18 cellular contexts compared by ENCODE assay signal in the genomic region with DNA sequence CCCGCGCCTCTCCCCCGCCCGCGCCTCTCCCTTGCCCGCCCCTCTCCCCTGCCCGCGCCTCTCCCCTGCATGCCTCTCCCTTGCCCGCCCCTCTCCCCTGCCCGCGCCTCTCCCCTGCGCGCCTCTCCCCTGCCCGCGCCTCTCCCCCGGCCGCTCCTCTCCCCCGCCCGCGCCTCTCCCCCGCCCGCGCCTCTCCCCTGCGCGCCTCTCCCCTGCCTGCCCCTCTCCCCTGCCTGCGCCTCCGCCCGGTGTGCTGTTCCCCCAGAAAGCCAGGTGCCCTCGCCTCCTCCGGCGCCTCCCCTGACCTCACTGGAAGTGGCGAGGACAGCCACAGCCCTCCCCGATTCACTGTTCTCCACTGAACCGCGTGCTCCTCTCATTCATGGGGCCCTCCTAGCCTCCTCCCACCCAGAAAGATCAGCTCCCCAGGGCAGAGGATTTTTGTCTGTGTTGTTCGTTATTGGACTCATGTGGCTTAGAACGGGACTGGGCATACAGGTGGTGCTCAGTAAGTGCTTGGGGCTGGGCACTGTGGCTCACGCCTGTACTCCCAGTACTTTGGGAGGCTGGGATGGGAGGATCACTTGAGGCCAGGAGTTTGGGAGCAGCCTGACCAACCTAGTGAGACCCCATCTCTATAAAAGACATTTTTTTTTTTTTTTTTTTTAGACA. TPM values are rescaled to one million over a fixed set of nuclear protein-coding genes. Genes with fewer than 3 reads are reported as not detected.
A peak's percentile ranks its signal among the peaks of the same experiment; 100 is the strongest.
DNase-seq lines count a peak whose midpoint lies in the region; ATAC-seq and TF ChIP-seq lines count a peak whose summit lies in the region.
"Had no signal": no experiment of that assay in that cellular context is flagged by ENCODE, and none has a peak within 500 bp of the region (broad histone marks: within the 10 kb centered on the region; RNA-seq: fewer than 3 reads in every experiment).

No MANE protein-coding gene starts in this region.

- TF ChIP-seq POLR2A in IMR-90 (IDR thresholded peaks at IDR 0.05; ENCODE audit: low read depth, low read length), result no peak

- no peak for TF ChIP-seq CTCF in IMR-90 (conservative IDR thresholded peaks at IDR 0.05; ENCODE audit: low read depth, low read length)
- TF ChIP-seq CTCF in nephron progenitor cell (IDR thresholded peaks at IDR 0.05), result no peak

- dilution Hi-C loops in IMR-90 (cut with HindIII; ENCODE audit: low sequenced_read_pairs, unreplicated experiment), result no loop called here

- H3K27me3 Mint-ChIP-seq in nephron progenitor cell (ENCODE audit: low read depth, poor library complexity), result peaks cover 46% of the 10 kb centered on the region

- H3K4me1 Mint-ChIP-seq in nephron progenitor cell, result peaks cover 33% of the 10 kb centered on the region
- H3K4me1 Mint-ChIP-seq: natural killer cell had no signal

- intact Hi-C loops in IMR-90 (cut with micrococcal nuclease), result no loop called here

- no peak overlapping the region for H4K91ac ChIP-seq in IMR-90 (ENCODE audit: insufficient read depth, low read depth, low read length)

- H3K27ac ChIP-seq in IMR-90 (ENCODE audit: insufficient read depth, low read length), result no peak overlapping the region
- H3K27ac ChIP-seq: left ventricle myocardium inferior had no signal

- POLR2A ChIA-PET in IMR-90 (lab: Charles Lee; ENCODE audit: unreplicated experiment), result no interaction called here

- WGBS in IMR-90 (ENCODE audit: extremely low coverage in 2 of 2, insufficient read length in 1 of 2), 2 experiments, result no CpG with 5 or more reads among the region's 38 CpGs

- peaks cover 2% of the 10 kb centered on the region; the same call in 1 of the 2 replicates for H3K4me1 ChIP-seq in IMR-90 (ENCODE audit: control insufficient read depth, insufficient read depth, low read length)

- H2BK120ac ChIP-seq in IMR-90 (ENCODE audit: low read depth, low read length), result no peak overlapping the region; the same call in 1 of the 2 replicates

- DNase-seq in NCI-H2227 treated with DMSO at 0.1 percent for 48 hours (lab: John Stamatoyannopoulos, UW), result peak; percentile 9
- no peak for DNase-seq in NCI-H2227 (lab: John Stamatoyannopoulos, UW; ENCODE audit: unreplicated experiment)
- DNase-seq in IMR-90, result no peak
- DNase-seq in amniotic epithelial cell (ENCODE audit: low read depth), result peak; percentile 24
- DNase-seq in nephron progenitor cell, result no peak
- no peak for DNase-seq in ACHN
- DNase-seq: activated CD8-positive, alpha-beta memory T cell treated with anti-CD3 and anti-CD28 coated beads, Interleukin-2, amount 50 U/mL, for 48 hours; activated naive CD4-positive, alpha-beta T cell treated with anti-CD3 and anti-CD28 coated beads for 36 hours; effector CD4-positive, alpha-beta T cell; GF-D8; left ventricle myocardium inferior; natural killer cell; PC-3; SW 1271 had no signal

- in situ Hi-C loops in IMR-90 (cut with MboI; ENCODE audit: low sequenced_read_pairs) (no loop called here), ACHN (cut with HindIII; ENCODE audit: low pct_ligation_motif_present, low pct_unique_long_range_greater_than_20kb, low sequenced_read_pairs) (no loop called here)

- no peak overlapping the region for H3K14ac ChIP-seq in IMR-90 (replicated peaks; ENCODE audit: low read depth, low read length)

- no peaks in the 10 kb centered on the region for H3K9me1 ChIP-seq in IMR-90 (ENCODE audit: insufficient read depth, low read length)

- H3K4me3 Mint-ChIP-seq in nephron progenitor cell, result peak overlapping the region; percentile 54
- H3K4me3 Mint-ChIP-seq: activated naive CD4-positive, alpha-beta T cell treated with anti-CD3 and anti-CD28 coated beads for 36 hours; natural killer cell had no signal

- no peak overlapping the region for H2BK15ac ChIP-seq in IMR-90 (ENCODE audit: low read depth, low read length)

- H3K9ac ChIP-seq in IMR-90 (ENCODE audit: low read depth, low read length), result no peak overlapping the region

- no peak overlapping the region for H3K4ac ChIP-seq in IMR-90 (ENCODE audit: low read depth, low read length)

- H4K5ac ChIP-seq in IMR-90 (ENCODE audit: low read depth, low read length), result no peak overlapping the region

- H3K9me3 Mint-ChIP-seq in nephron progenitor cell, result no peaks in the 10 kb centered on the region
- H3K9me3 Mint-ChIP-seq: activated naive CD4-positive, alpha-beta T cell treated with anti-CD3 and anti-CD28 coated beads for 36 hours; natural killer cell had no signal

- H2BK5ac ChIP-seq in IMR-90 (ENCODE audit: low read depth, low read length, poor library complexity, severe bottlenecking), result no peak overlapping the region

- H2AK9ac ChIP-seq in IMR-90 (replicated peaks; ENCODE audit: low read depth, low read length, poor library complexity), result peak overlapping the region; percentile 61

- no peaks in the 10 kb centered on the region; the same call in 1 of the 2 replicates for H4K20me1 ChIP-seq in IMR-90 (ENCODE audit: insufficient read depth, low read length)

- no peaks in the 10 kb centered on the region for H3K36me3 Mint-ChIP-seq in nephron progenitor cell (ENCODE audit: low read depth)
- H3K36me3 Mint-ChIP-seq: natural killer cell had no signal

- TF ChIP-seq RAD21 in IMR-90 (IDR thresholded peaks at IDR 0.05; ENCODE audit: low read length), result no peak

- no peaks in the 10 kb centered on the region for H3K9me3 ChIP-seq in IMR-90 (ENCODE audit: control insufficient read depth, insufficient read depth, low read length)
- H3K9me3 ChIP-seq: left ventricle myocardium inferior had no signal

- H3K36me3 ChIP-seq in IMR-90 (ENCODE audit: control insufficient read depth, insufficient read depth, low read length), result no peaks in the 10 kb centered on the region
- H3K36me3 ChIP-seq: left ventricle myocardium inferior had no signal

- H2AK5ac ChIP-seq in IMR-90 (ENCODE audit: low read depth, low read length), result peak overlapping the region; percentile 8; the same call in 1 of the 2 replicates

- no TSS peak for BruUV-seq in IMR-90 (replicated peaks; lab: Mats Ljungman, UMichigan)

- no peak overlapping the region for H3K4me3 ChIP-seq in IMR-90 (ENCODE audit: insufficient read depth, low read depth, low read length)

- H3K27me3 ChIP-seq in IMR-90 (ENCODE audit: control insufficient read depth, insufficient read depth, low read length), result peaks cover 20% of the 10 kb centered on the region

- H2BK20ac ChIP-seq in IMR-90 (ENCODE audit: low read depth, low read length), result no peak overlapping the region

- ATAC-seq in IMR-90 (ENCODE audit: low read depth) (no peak), GM18858 (IDR thresholded peaks at IDR 0.05; ENCODE audit: unreplicated experiment) (no peak), GM21576 (IDR thresholded peaks at IDR 0.05; ENCODE audit: unreplicated experiment) (no peak)

- no peak overlapping the region for H3K27ac Mint-ChIP-seq in nephron progenitor cell
- H3K27ac Mint-ChIP-seq: activated naive CD4-positive, alpha-beta T cell treated with anti-CD3 and anti-CD28 coated beads for 36 hours; natural killer cell had no signal

- H3K18ac ChIP-seq in IMR-90 (ENCODE audit: low read depth, low read length), result no peak overlapping the region

- H2AFZ ChIP-seq in IMR-90 (replicated peaks; ENCODE audit: low read length, poor library complexity), result peak overlapping the region; percentile 33

- no peak overlapping the region for H3K23ac ChIP-seq in IMR-90 (ENCODE audit: low read depth, low read length)

- H3K4me2 ChIP-seq in IMR-90 (ENCODE audit: low read depth, low read length), result no peak overlapping the region

- no peak overlapping the region for H3K56ac ChIP-seq in IMR-90 (ENCODE audit: extremely low read depth, insufficient read depth, low read length)

- no peak overlapping the region for H4K8ac ChIP-seq in IMR-90 (ENCODE audit: low read depth in 2 of 2, low read length in 2 of 2)

- no peaks in the 10 kb centered on the region for H3K79me1 ChIP-seq in IMR-90 (ENCODE audit: low read depth in 1 of 2, low read length in 2 of 2)

- CTCF ChIA-PET in IMR-90 (lab: Yijun Ruan, JAX), result interaction anchor here (0.7 kb wide), 1 partner anchor 19 kb away, joined by 9 read pairs; no protein-coding TSS in a partner anchor

TF ChIP-seq in IMR-90, 13 proteins besides CTCF, POLR2A, EP300 and RAD21 (continues in another document):
- TF ChIP-seq CHD1 (IDR thresholded peaks at IDR 0.05; ENCODE audit: low read depth, low read length) (no peak), ELK1 (IDR thresholded peaks at IDR 0.05; ENCODE audit: borderline replicate concordance, low read depth, low read length) (no peak), CEBPB (IDR thresholded peaks at IDR 0.05; ENCODE audit: low read depth, low read length) (no peak), BHLHE40 (IDR thresholded peaks at IDR 0.05; ENCODE audit: low read depth, low read length) (no peak), RFX5 (IDR thresholded peaks at IDR 0.05; ENCODE audit: low read depth, low read length) (no peak)

RNA-seq across cellular contexts. Expression of gene PRTN3, which starts 3.6 kb away (rescaled TPM):
- not detected in 2 replicates for total RNA-seq in IMR-90 (2012; rRNA removed)
- polyA plus RNA-seq in IMR-90 (2012; rRNA removed), result not detected in 2 replicates
- polyA plus RNA-seq in IMR-90 (2012; cell fraction: cytosol; rRNA removed), result not detected in 2 replicates
- polyA plus RNA-seq in IMR-90 (2012; cell fraction: nucleus; rRNA removed; ENCODE audit: low replicate concordance), result not detected in 2 replicates
- total RNA-seq: activated naive CD4-positive, alpha-beta T cell treated with anti-CD3 and anti-CD28 coated beads for 36 hours; HT1080; left ventricle myocardium inferior had no signal

RNA-seq across cellular contexts. Expression of gene ELANE, which starts 7.7 kb away (rescaled TPM):
- not detected in 2 replicates for total RNA-seq in IMR-90 (2012; rRNA removed)
- polyA plus RNA-seq in IMR-90 (2012; rRNA removed), result 0.24 and 0.27 TPM in 2 replicates
- polyA plus RNA-seq in IMR-90 (2012; cell fraction: cytosol; rRNA removed), result 0.10 and 0.21 TPM in 2 replicates
- 1.5 and 1.6 TPM in 2 replicates for polyA plus RNA-seq in IMR-90 (2012; cell fraction: nucleus; rRNA removed; ENCODE audit: low replicate concordance)
- total RNA-seq: activated naive CD4-positive, alpha-beta T cell treated with anti-CD3 and anti-CD28 coated beads for 36 hours; HT1080; NCI-H460; PC-3 had no signal

RNA-seq across cellular contexts. Expression of gene CFD, which starts 15.0 kb away (rescaled TPM):
- total RNA-seq in IMR-90 (2012; rRNA removed), result 1.1 and 1.4 TPM in 2 replicates
- 2.8 and 3.8 TPM in 2 replicates for polyA plus RNA-seq in IMR-90 (2012; rRNA removed)
- polyA plus RNA-seq in IMR-90 (2012; cell fraction: cytosol; rRNA removed), result 5.2 and 11.5 TPM in 2 replicates
- polyA plus RNA-seq in IMR-90 (2012; cell fraction: nucleus; rRNA removed; ENCODE audit: low replicate concordance), result 1.6 and 5.5 TPM in 2 replicates
- total RNA-seq: HT1080 had no signal

RNA-seq across cellular contexts. Expression of gene AZU1, which starts 16.8 kb away (rescaled TPM):
- total RNA-seq in IMR-90 (2012; rRNA removed), result not detected in 2 replicates
- polyA plus RNA-seq in IMR-90 (2012; rRNA removed), result 0.12 TPM in 1 of 2 replicates, not detected in the other
- 0.04 TPM in 1 of 2 replicates, not detected in the other for polyA plus RNA-seq in IMR-90 (2012; cell fraction: cytosol; rRNA removed)
- polyA plus RNA-seq in IMR-90 (2012; cell fraction: nucleus; rRNA removed; ENCODE audit: low replicate concordance), result 2.3 and 4.0 TPM in 2 replicates
- total RNA-seq: activated naive CD4-positive, alpha-beta T cell treated with anti-CD3 and anti-CD28 coated beads for 36 hours; HT1080; left ventricle myocardium inferior; PC-3 had no signal

RNA-seq across cellular contexts. Expression of gene PLPPR3, which starts 22.7 kb away (rescaled TPM):
- 0.36 and 0.56 TPM in 2 replicates for total RNA-seq in IMR-90 (2012; rRNA removed)
- 1.2 and 2.0 TPM in 2 replicates for polyA plus RNA-seq in IMR-90 (2012; rRNA removed)
- polyA plus RNA-seq in IMR-90 (2012; cell fraction: cytosol; rRNA removed), result 1.0 and 4.3 TPM in 2 replicates
- 1.4 and 3.6 TPM in 2 replicates for polyA plus RNA-seq in IMR-90 (2012; cell fraction: nucleus; rRNA removed; ENCODE audit: low replicate concordance)
- total RNA-seq: activated naive CD4-positive, alpha-beta T cell treated with anti-CD3 and anti-CD28 coated beads for 36 hours; HT1080; left ventricle myocardium inferior; natural killer cell; PC-3 had no signal

Comparison
In these comparisons a context has a peak if more than half of its experiments do, and no peak if none do; other contexts are left out.
1. DNase-seq: peak in NCI-H2227 treated with DMSO at 0.1 percent for 48 hours (single experiment) and amniotic epithelial cell (single experiment); none in NCI-H2227 (single experiment), IMR-90 (single experiment), nephron progenitor cell (single experiment) and ACHN (single experiment).